Comparison of ENCODE assay signal across 8 cellular contexts in genomic region chr19:37079238-37079637, GRCh38. TPM values are rescaled to one million over a fixed set of nuclear protein-coding genes. Genes with fewer than 3 reads are reported as not detected.
A peak's percentile ranks its signal among the peaks of the same experiment; 100 is the strongest.
DNase-seq lines count a peak whose midpoint lies in the region; ATAC-seq, FAIRE-seq and TF ChIP-seq lines count a peak whose summit lies in the region.

No MANE protein-coding gene starts in this region.

- H3K36me3 ChIP-seq in BLaER1 (peaks cover 30% of the 10 kb centered on the region), bronchial epithelial cell (ENCODE audit: control insufficient read depth, insufficient read depth, low read length) (no peaks in the 10 kb centered on the region)
- peaks cover 0 to 19% (median 0%) of the 10 kb centered on the region in 3 experiments for H3K36me3 ChIP-seq in naive thymus-derived CD4-positive, alpha-beta T cell (ENCODE audit: control insufficient read depth in 2 of 3, insufficient read depth in 3 of 3, low read length in 3 of 3)

- peak overlapping the region; percentile 70 to 99 (median 94) for H3K27ac Mint-ChIP-seq in naive thymus-derived CD4-positive, alpha-beta T cell

- H3K27me3 Mint-ChIP-seq in naive thymus-derived CD4-positive, alpha-beta T cell: no peaks in the 10 kb centered on the region

- TF ChIP-seq CTCF in bronchial epithelial cell (IDR thresholded peaks at IDR 0.05; ENCODE audit: insufficient read depth, low read length, severe bottlenecking): no peak

- CTCF ChIA-PET in naive thymus-derived CD4-positive, alpha-beta T cell (lab: Charles Lee): no interaction called here

- intact Hi-C loops in naive thymus-derived CD4-positive, alpha-beta T cell (cut with micrococcal nuclease): loop anchor here (2.0 to 5.0 kb wide), 7 partner anchors 94 to 578 kb away; partner anchors contain the start of genes ZNF790 (in 2 of the 2), ZFP30 (in 1 of the 2), ZNF260 (in 1 of the 2) and ZNF345 (in 1 of the 2)

- ATAC-seq in naive thymus-derived CD4-positive, alpha-beta T cell: no peak
- no peak for ATAC-seq in HG03565 (IDR thresholded peaks at IDR 0.05; ENCODE audit: unreplicated experiment)
- ATAC-seq in GM19351 (IDR thresholded peaks at IDR 0.05; ENCODE audit: unreplicated experiment): no peak

- no peak for DNase-seq in Jurkat, Clone E6-1 (ENCODE audit: low read depth, low spot score)
- DNase-seq in bronchial epithelial cell (ENCODE audit: low read depth): no peak
- DNase-seq in naive thymus-derived CD4-positive, alpha-beta T cell: no peak
- no peak for DNase-seq in stimulated activated CD4-positive, alpha-beta T cell treated with anti-CD3 and anti-CD28 coated beads, Interleukin-15, amount 100 ng/mL, for 24 hours
- DNase-seq in NCI-H2107 (lab: John Stamatoyannopoulos, UW): no peak

- H3K4me1 Mint-ChIP-seq in naive thymus-derived CD4-positive, alpha-beta T cell: peaks cover 16 to 43% (median 34%) of the 10 kb centered on the region in 7 donors

- FAIRE-seq in bronchial epithelial cell (lab: Jason Lieb, UNC): no peak

- H3K4me3 ChIP-seq in BLaER1: peak overlapping the region; percentile 85
- H3K4me3 ChIP-seq in Jurkat, Clone E6-1 (ENCODE audit: low read length): peak overlapping the region; percentile 83
- H3K4me3 ChIP-seq in bronchial epithelial cell (ENCODE audit: low read depth, low read length): peak overlapping the region; percentile 83
- H3K4me3 ChIP-seq in naive thymus-derived CD4-positive, alpha-beta T cell (ENCODE audit: low read length): peak overlapping the region; percentile 92

- H3K9me3 Mint-ChIP-seq in naive thymus-derived CD4-positive, alpha-beta T cell: peaks cover 0 to 42% (median 25%) of the 10 kb centered on the region in 11 donors

- H3K4me2 ChIP-seq in BLaER1: peak overlapping the region; percentile 93

- peak overlapping the region; percentile 88 for H3K9ac ChIP-seq in BLaER1

- H3K4me3 Mint-ChIP-seq in naive thymus-derived CD4-positive, alpha-beta T cell: peak overlapping the region; percentile 90 to 100 (median 96)

- POLR2A ChIA-PET in naive thymus-derived CD4-positive, alpha-beta T cell (lab: Charles Lee): interaction anchor here (1.9 kb wide), 1 partner anchor 292 kb away, joined by 4 read pairs; the partner anchor contains the start of gene ZNF527

- H3K4me1 ChIP-seq in BLaER1: peaks cover 19% of the 10 kb centered on the region
- peaks cover 11 to 19% of the 10 kb centered on the region in 2 donors for H3K4me1 ChIP-seq in naive thymus-derived CD4-positive, alpha-beta T cell (ENCODE audit: control insufficient read depth in 2 of 2, insufficient read depth in 2 of 2, low read length in 2 of 2)

- peaks cover 10 to 44% (median 35%) of the 10 kb centered on the region in 5 donors for H3K36me3 Mint-ChIP-seq in naive thymus-derived CD4-positive, alpha-beta T cell

- no peaks in the 10 kb centered on the region; the same call in 1 of the 2 replicates for H4K20me1 ChIP-seq in BLaER1

- peaks cover 41% of the 10 kb centered on the region for H3K9me3 ChIP-seq in BLaER1
- H3K9me3 ChIP-seq in naive thymus-derived CD4-positive, alpha-beta T cell (ENCODE audit: control insufficient read depth in 2 of 3, low read length in 3 of 3): peaks cover 0 to 11% (median 0%) of the 10 kb centered on the region in 3 experiments

- H3K27me3 ChIP-seq in BLaER1: no peaks in the 10 kb centered on the region
- no peaks in the 10 kb centered on the region for H3K27me3 ChIP-seq in bronchial epithelial cell (ENCODE audit: control insufficient read depth, insufficient read depth, low read length)
- no peaks in the 10 kb centered on the region for H3K27me3 ChIP-seq in naive thymus-derived CD4-positive, alpha-beta T cell (ENCODE audit: control insufficient read depth in 2 of 2, insufficient read depth in 2 of 2, low read length in 2 of 2)

- H3K27ac ChIP-seq in BLaER1: peak overlapping the region; percentile 86; the same call in 1 of the 2 replicates
- peak overlapping the region; percentile 82 for H3K27ac ChIP-seq in naive thymus-derived CD4-positive, alpha-beta T cell (ENCODE audit: low read depth, low read length)

RNA-seq across cellular contexts. Expression of gene ZNF420, which starts 1.0 kb away (rescaled TPM):
- 8.7 TPM for polyA plus RNA-seq in Jurkat, Clone E6-1 (2012; ENCODE audit: insufficient read depth, insufficient read length)
- total RNA-seq in bronchial epithelial cell: 5.4 and 7.1 TPM in 2 replicates
- total RNA-seq in naive thymus-derived CD4-positive, alpha-beta T cell: 10 to 100 TPM; 10.8 to 34.9 (median 15.9) TPM
- 10 to 100 TPM; 22.8 to 34.2 TPM for polyA plus RNA-seq in naive thymus-derived CD4-positive, alpha-beta T cell
